Comparison of ENCODE assay signal across 15 cellular contexts in genomic region chr16:81657224-81657623, GRCh38.
DNase-seq lines count a peak whose midpoint lies in the region; ATAC-seq, FAIRE-seq and TF ChIP-seq lines count a peak whose summit lies in the region.
"Had no signal": no experiment of that assay in that cellular context is flagged by ENCODE, and none has a peak within 500 bp of the region (broad histone marks: within the 10 kb centered on the region; RNA-seq: fewer than 3 reads in every experiment).

No MANE protein-coding gene starts in this region.

- no peak overlapping the region for H2AFZ ChIP-seq in GM23338

- H3F3A ChIP-seq in GM23338 (replicated peaks; ENCODE audit: low read depth): no peaks in the 10 kb centered on the region

- no peak overlapping the region for H3K9ac ChIP-seq in muscle layer of colon (ENCODE audit: low read length)

- no peak overlapping the region for H3K4me2 ChIP-seq in GM23338

- H4K20me1 ChIP-seq in GM23338 (replicated peaks; ENCODE audit: insufficient read depth): peaks cover 9% of the 10 kb centered on the region

- ATAC-seq in GM23338 (no peak), HG02588 (IDR thresholded peaks at IDR 0.05; ENCODE audit: unreplicated experiment) (no peak)
- ATAC-seq: activated naive CD8-positive, alpha-beta T cell treated with anti-CD3 and anti-CD28 coated beads, Interleukin-2, amount 50 U/mL, for 24 hours had no signal

- no peaks in the 10 kb centered on the region; the same call in 2 of the 3 replicates for H3K9me3 Mint-ChIP-seq in GM23338
- H3K9me3 Mint-ChIP-seq: activated naive CD8-positive, alpha-beta T cell treated with anti-CD3 and anti-CD28 coated beads, Interleukin-2, amount 50 U/mL, for 24 hours had no signal

- no peak overlapping the region for H3K27ac Mint-ChIP-seq in GM23338
- H3K27ac Mint-ChIP-seq: activated naive CD8-positive, alpha-beta T cell treated with anti-CD3 and anti-CD28 coated beads, Interleukin-2, amount 50 U/mL, for 24 hours had no signal

- H3K9me2 ChIP-seq in GM23338 (ENCODE audit: insufficient read depth): no peaks in the 10 kb centered on the region

- H3K4me1 ChIP-seq in GM23338 (ENCODE audit: insufficient read depth) (peaks cover 6% of the 10 kb centered on the region; the same call in 1 of the 2 replicates), SJSA1 (replicated peaks) (peaks cover 42% of the 10 kb centered on the region), muscle layer of colon (ENCODE audit: insufficient read depth, low read length) (peaks cover 56% of the 10 kb centered on the region)

- peaks cover 37% of the 10 kb centered on the region for H3K4me1 Mint-ChIP-seq in GM23338

- H3K36me3 Mint-ChIP-seq in GM23338 (ENCODE audit: low read depth): peaks cover 17% of the 10 kb centered on the region

- no peak for TF ChIP-seq CTCF in GM23338 (conservative IDR thresholded peaks at IDR 0.05; ENCODE audit: low read depth in 2 of 2)

- DNase-seq in GM18507 (ENCODE audit: extremely low spot score, insufficient read length, low read depth) (peak; percentile 45), GM23338 (ENCODE audit: low spot score) (no peak), SJSA1 (ENCODE audit: low read depth in 1 of 2, low spot score in 2 of 2) (no peak), anterior cingulate cortex (lab: John Stamatoyannopoulos, UW) (no peak), midbrain (lab: John Stamatoyannopoulos, UW) (no peak), NOMO-1 treated with DMSO at 0.1 percent for 48 hours (lab: John Stamatoyannopoulos, UW; ENCODE audit: unreplicated experiment) (no peak)
- DNase-seq: activated CD4-positive, CD25-positive, alpha-beta regulatory T cell; activated naive CD8-positive, alpha-beta T cell treated with anti-CD3 and anti-CD28 coated beads, Interleukin-2, amount 50 U/mL, for 24 hours; glutamatergic neuron; spleen had no signal

- H3K4me3 Mint-ChIP-seq in GM23338: no peak overlapping the region
- H3K4me3 Mint-ChIP-seq: activated naive CD8-positive, alpha-beta T cell treated with anti-CD3 and anti-CD28 coated beads, Interleukin-2, amount 50 U/mL, for 24 hours had no signal

- H3K4me3 ChIP-seq in GM23338 (no peak overlapping the region), SJSA1 (peak overlapping the region; percentile 16), muscle layer of colon (ENCODE audit: low read depth in 1 of 2, low read length in 2 of 2) (no peak overlapping the region)
- H3K4me3 ChIP-seq: spleen had no signal

- H3K36me3 ChIP-seq in GM23338 (ENCODE audit: insufficient read depth) (peaks cover 24% of the 10 kb centered on the region; the same call in 1 of the 2 replicates), SJSA1 (peaks cover 34% of the 10 kb centered on the region), muscle layer of colon (ENCODE audit: insufficient read depth, low read length) (peaks cover 32% of the 10 kb centered on the region)

- H3K27me3 Mint-ChIP-seq in GM23338 (ENCODE audit: insufficient read depth, low read depth, poor library complexity): peaks cover 8% of the 10 kb centered on the region
- H3K27me3 Mint-ChIP-seq: activated naive CD8-positive, alpha-beta T cell treated with anti-CD3 and anti-CD28 coated beads, Interleukin-2, amount 50 U/mL, for 24 hours had no signal

- H3K79me2 ChIP-seq in GM23338 (replicated peaks; ENCODE audit: insufficient read depth): no peaks in the 10 kb centered on the region

- H3K9me3 ChIP-seq in SJSA1 (replicated peaks) (no peaks in the 10 kb centered on the region), muscle layer of colon (ENCODE audit: low read length) (no peaks in the 10 kb centered on the region)
- H3K9me3 ChIP-seq: spleen had no signal

- H3K27ac ChIP-seq in GM23338 (ENCODE audit: low read depth): 0 out of 2 replicates have a peak overlapping the region, but pooled peaks have one; percentile 36
- H3K27ac ChIP-seq in SJSA1: peak overlapping the region; percentile 94
- peak overlapping the region; percentile 79 for H3K27ac ChIP-seq in muscle layer of colon (ENCODE audit: low read depth, low read length)
- H3K27ac ChIP-seq: HL-60, RWPE1 had no signal

- H3K27me3 ChIP-seq in GM23338 (ENCODE audit: insufficient read depth): no peaks in the 10 kb centered on the region
- no peaks in the 10 kb centered on the region for H3K27me3 ChIP-seq in SJSA1 (replicated peaks)
- no peaks in the 10 kb centered on the region for H3K27me3 ChIP-seq in muscle layer of colon (ENCODE audit: control insufficient read depth in 1 of 2, insufficient read depth in 2 of 2, low read length in 2 of 2)
- H3K27me3 ChIP-seq: spleen had no signal

- peak; percentile 60 for FAIRE-seq in GM18507 (lab: Jason Lieb, UNC)
- FAIRE-seq: islet of Langerhans had no signal

TF ChIP-seq in GM23338, 12 proteins besides CTCF, POLR2A, EP300 and RAD21 (continues in another document):
- no peak for TF ChIP-seq ETS1 (IDR thresholded peaks at IDR 0.05)
- TF ChIP-seq EZH2 (IDR thresholded peaks at IDR 0.05; ENCODE audit: low read depth, unreplicated experiment): no peak
- TF ChIP-seq ZNF331 (CRISPR knock-in tag; IDR thresholded peaks at IDR 0.05; ENCODE audit: low read depth): no peak
- TF ChIP-seq CREB1 (CRISPR knock-in tag; IDR thresholded peaks at IDR 0.05; ENCODE audit: low read depth): no peak
- TF ChIP-seq JUNB (IDR thresholded peaks at IDR 0.05; ENCODE audit: unreplicated experiment): no peak
- TF ChIP-seq EZH2phosphoT487 (IDR thresholded peaks at IDR 0.05; ENCODE audit: unreplicated experiment): no peak
- no peak for TF ChIP-seq NANOG (IDR thresholded peaks at IDR 0.05; ENCODE audit: borderline replicate concordance)
- no peak for TF ChIP-seq POLR2AphosphoS5 (IDR thresholded peaks at IDR 0.05; ENCODE audit: low read depth)
- TF ChIP-seq ZNF462 (CRISPR knock-in tag; IDR thresholded peaks at IDR 0.05): no peak

Comparison
In these comparisons a context has a peak if more than half of its experiments do, and no peak if none do; other contexts are left out.
1. H3K27ac ChIP-seq: peak in every context shown above with its lines; median percentile 94 in SJSA1; 79 in muscle layer of colon; 36 in GM23338.